ENCODE assay signal across 11 cellular contexts in genomic region chr6:15026832-15027231, GRCh38.
DNase-seq lines count a peak whose midpoint lies in the region; ATAC-seq and TF ChIP-seq lines count a peak whose summit lies in the region.
"Had no signal": no experiment of that assay in that cellular context is flagged by ENCODE, and none has a peak within 500 bp of the region (broad histone marks: within the 10 kb centered on the region; RNA-seq: fewer than 3 reads in every experiment).

No MANE protein-coding gene starts in this region.

- ATAC-seq in SK-N-SH treated with all-trans-retinoic acid at 6 μM for 48 hours (no peak), HG03139 (IDR thresholded peaks at IDR 0.05; ENCODE audit: unreplicated experiment) (no peak)

- in situ Hi-C loops in KBM-7 (cut with MboI; ENCODE audit: low pct_unique_long_range_greater_than_20kb, low sequenced_read_pairs): no loop called here

- peak; percentile 78 for DNase-seq in COR-L47 (lab: John Stamatoyannopoulos, UW)
- DNase-seq in NCI-H187 (lab: John Stamatoyannopoulos, UW): peak; percentile 29 to 60
- DNase-seq in left kidney (ENCODE audit: low read depth, low spot score): peak; percentile 89
- no peak for DNase-seq in NCI-H345 (lab: John Stamatoyannopoulos, UW)
- DNase-seq in KBM-7: no peak
- DNase-seq in GM19238 (ENCODE audit: insufficient read length, low spot score): no peak
- DNase-seq: C1 segment of cervical spinal cord, naive B cell, SW 1271 had no signal

TF ChIP-seq in SK-N-SH treated with all-trans-retinoic acid at 6 μM for 48 hours, 23 proteins besides CTCF, POLR2A, EP300 and RAD21:
- TF ChIP-seq ZNF565 (CRISPR knock-in tag; conservative IDR thresholded peaks at IDR 0.05; ENCODE audit: low read depth) (no peak), TCF4 (CRISPR knock-in tag; IDR thresholded peaks at IDR 0.05; ENCODE audit: borderline replicate concordance) (peak; percentile 20; the same call in 1 of the 2 replicates)

Comparison
In these comparisons a context has a peak if more than half of its experiments do, and no peak if none do; other contexts are left out.
1. DNase-seq: peak in COR-L47 (single experiment), NCI-H187 (2 of 2) and left kidney (single experiment); none in NCI-H345 (single experiment), KBM-7 (single experiment) and GM19238 (single experiment).